Comparison of ENCODE assay signal across 9 cellular contexts in genomic region chr11:58629857-58630256, GRCh38. TPM values are rescaled to one million over a fixed set of nuclear protein-coding genes. Genes with fewer than 3 reads are reported as not detected.
DNase-seq lines count a peak whose midpoint lies in the region; ATAC-seq and TF ChIP-seq lines count a peak whose summit lies in the region.
"Had no signal": no experiment of that assay in that cellular context is flagged by ENCODE, and none has a peak within 500 bp of the region (broad histone marks: within the 10 kb centered on the region; RNA-seq: fewer than 3 reads in every experiment).

No MANE protein-coding gene starts in this region.

- 18 to 40% (median 34%) methylated on average over 2 of the region's 2 CpGs for WGBS in spleen, 5 donors
- no CpG with 5 or more reads among the region's 2 CpGs for WGBS in neuronal stem cell (ENCODE audit: extremely low coverage in 2 of 2, insufficient read length in 2 of 2, insufficient replicate concordance in 1 of 2), 2 donors

- no peak overlapping the region for H2AK5ac ChIP-seq in neuronal stem cell (ENCODE audit: low read depth, low read length)

- no peak overlapping the region for H2AFZ ChIP-seq in neuronal stem cell (ENCODE audit: low read length)

- peak; percentile 21 for DNase-seq in stimulated activated CD4-positive, alpha-beta T cell treated with anti-CD3 and anti-CD28 coated beads, Interleukin-4, amount 100 ng/mL, for 24 hours
- DNase-seq in stimulated activated CD4-positive, alpha-beta T cell treated with anti-CD3 and anti-CD28 coated beads, Interleukin-2, amount 100 ng/mL, for 24 hours = no peak
- DNase-seq in HuH-7 (ENCODE audit: low spot score) (peak; percentile 7), T-helper 17 cell (no peak), glomerular visceral epithelial cell (ENCODE audit: extremely low spot score) (peak; percentile 39), spleen (no peak), neuronal stem cell (ENCODE audit: low spot score) (no peak), retina (no peak)

- no peak overlapping the region for H3K4me3 Mint-ChIP-seq in T-helper 17 cell
- H3K4me3 Mint-ChIP-seq: effector memory CD8-positive, alpha-beta T cell had no signal

- H4K8ac ChIP-seq in neuronal stem cell (ENCODE audit: low read depth, low read length) = no peak overlapping the region

- H3K4me1 Mint-ChIP-seq in T-helper 17 cell = peaks cover 7% of the 10 kb centered on the region

- H3K18ac ChIP-seq in neuronal stem cell (ENCODE audit: low read length) = no peak overlapping the region

- H4K91ac ChIP-seq in neuronal stem cell (ENCODE audit: low read depth, low read length, poor library complexity) = no peak overlapping the region

- H2BK5ac ChIP-seq in neuronal stem cell (ENCODE audit: low read length) = no peak overlapping the region

- H3K4me1 ChIP-seq in spleen (peaks cover 0 to 11% (median 0%) of the 10 kb centered on the region in 6 donors), neuronal stem cell (ENCODE audit: control insufficient read depth in 2 of 2, insufficient read depth in 1 of 2, low read depth in 1 of 2, low read length in 2 of 2) (peaks cover 0 to 2% of the 10 kb centered on the region in 2 donors)

- no peaks in the 10 kb centered on the region for H3K27me3 Mint-ChIP-seq in T-helper 17 cell
- H3K27me3 Mint-ChIP-seq: effector memory CD8-positive, alpha-beta T cell had no signal

- no peak overlapping the region for H3K27ac ChIP-seq in spleen
- no peak overlapping the region for H3K27ac ChIP-seq in neuronal stem cell (replicated peaks; ENCODE audit: low read length)

- no peak overlapping the region for H3K23ac ChIP-seq in neuronal stem cell (ENCODE audit: low read depth, low read length, poor library complexity)

- H3K27me3 ChIP-seq in spleen (replicated peaks in 1 of 7) (no peaks in the 10 kb centered on the region), neuronal stem cell (ENCODE audit: control insufficient read depth in 3 of 3, insufficient read depth in 3 of 3, low read depth in 1 of 3, low read length in 3 of 3) (no peaks in the 10 kb centered on the region)

- H2BK15ac ChIP-seq in neuronal stem cell (ENCODE audit: low read length) = no peak overlapping the region

- peak in 7 of 11 experiments; percentile 25 to 49 (median 35) for TF ChIP-seq CTCF in spleen (IDR thresholded peaks at IDR 0.05 in 8 of 11, conservative IDR thresholded peaks at IDR 0.05 in 3 of 11)

- no peaks in the 10 kb centered on the region for H3K9me3 ChIP-seq in T-helper 17 cell (ENCODE audit: control insufficient read depth, low read length, poor library complexity, severe bottlenecking)
- no peaks in the 10 kb centered on the region for H3K9me3 ChIP-seq in spleen
- no peaks in the 10 kb centered on the region for H3K9me3 ChIP-seq in neuronal stem cell (replicated peaks in 1 of 2; ENCODE audit: control insufficient read depth in 2 of 2, insufficient read depth in 1 of 2, low read depth in 1 of 2, low read length in 2 of 2)

- no peak overlapping the region for H3K9ac ChIP-seq in neuronal stem cell (ENCODE audit: low read depth, low read length, poor library complexity)

- ATAC-seq in T-helper 17 cell = peak; percentile 48
- ATAC-seq: effector memory CD8-positive, alpha-beta T cell had no signal

- peaks cover 0 to 27% (median 8%) of the 10 kb centered on the region in 6 donors for H3K36me3 ChIP-seq in spleen
- H3K36me3 ChIP-seq in neuronal stem cell (replicated peaks in 1 of 2; ENCODE audit: control insufficient read depth in 2 of 2, insufficient read depth in 2 of 2, low read length in 2 of 2) = peaks cover 11 to 43% of the 10 kb centered on the region in 2 donors

- no peak overlapping the region for H2BK120ac ChIP-seq in neuronal stem cell (ENCODE audit: low read depth, low read length)

- no peak overlapping the region for H2BK12ac ChIP-seq in neuronal stem cell (ENCODE audit: low read length)

- no peak for TF ChIP-seq POLR2A in spleen (IDR thresholded peaks at IDR 0.05)

- H3K36me3 Mint-ChIP-seq in T-helper 17 cell (ENCODE audit: low read depth) = peaks cover 5% of the 10 kb centered on the region

- H3K4me2 ChIP-seq in neuronal stem cell (ENCODE audit: insufficient read depth, low read length, poor library complexity, severe bottlenecking) = no peak overlapping the region

- H3K4ac ChIP-seq in neuronal stem cell (ENCODE audit: low read length) = no peak overlapping the region

- intact Hi-C loops in spleen (cut with DNase I; ENCODE audit: low total_unique reads) = no loop called here

- H3K14ac ChIP-seq in neuronal stem cell (ENCODE audit: low read length) = no peak overlapping the region

- H3K4me3 ChIP-seq in spleen (no peak overlapping the region), neuronal stem cell (ENCODE audit: low read length in 2 of 2) (no peak overlapping the region)

- no peak overlapping the region for H3K27ac Mint-ChIP-seq in T-helper 17 cell
- H3K27ac Mint-ChIP-seq: effector memory CD8-positive, alpha-beta T cell had no signal

- H3K79me1 ChIP-seq in neuronal stem cell (ENCODE audit: low read depth, low read length) = no peaks in the 10 kb centered on the region

RNA-seq across cellular contexts. Expression of gene CNTF, which starts 7.4 kb away (rescaled TPM):
- 1 to 10 TPM; 3.8 to 4.3 TPM for total RNA-seq in T-helper 17 cell
- total RNA-seq in spleen = 1 to 10 TPM; 1.1 to 3.7 (median 2.0) TPM
- polyA plus RNA-seq in spleen = under 1 TPM; 0.09 to 0.32 (median 0.11) TPM
- 0.33 TPM for polyA plus RNA-seq in neuronal stem cell (2013, experiment 1 of 2)
- 0.15 TPM for polyA plus RNA-seq in neuronal stem cell (2013, experiment 2 of 2)

RNA-seq across cellular contexts. Expression of gene ZFP91, which starts 51.0 kb away (rescaled TPM):
- 10 to 100 TPM; 36.1 to 43.2 TPM for total RNA-seq in T-helper 17 cell
- total RNA-seq in spleen = 10 to 100 TPM; 42.9 to 53.4 (median 49.4) TPM
- polyA plus RNA-seq in spleen = 10 to 100 TPM; 10.1 to 17.5 (median 10.2) TPM
- 42.3 TPM for polyA plus RNA-seq in neuronal stem cell (2013, experiment 1 of 2)
- polyA plus RNA-seq in neuronal stem cell (2013, experiment 2 of 2) = 43.7 TPM

RNA-seq across cellular contexts. Expression of gene LPXN, which starts 54.2 kb away (rescaled TPM):
- 10 to 100 TPM; 92.8 to 99.8 TPM for total RNA-seq in T-helper 17 cell
- total RNA-seq in spleen = 10 to 100 TPM; 50.8 to 83.7 (median 65.9) TPM
- 10 to 100 TPM; 56.8 to 70.0 (median 62.3) TPM for polyA plus RNA-seq in spleen
- polyA plus RNA-seq in neuronal stem cell (2013, experiment 1 of 2) = 2.2 TPM
- 2.4 TPM for polyA plus RNA-seq in neuronal stem cell (2013, experiment 2 of 2)

Comparison
In these comparisons a context has a peak if more than half of its experiments do, and no peak if none do; other contexts are left out.
1. DNase-seq: peak in stimulated activated CD4-positive, alpha-beta T cell treated with anti-CD3 and anti-CD28 coated beads, Interleukin-4, amount 100 ng/mL, for 24 hours (single experiment), HuH-7 (single experiment) and glomerular visceral epithelial cell (single experiment); none in stimulated activated CD4-positive, alpha-beta T cell treated with anti-CD3 and anti-CD28 coated beads, Interleukin-2, amount 100 ng/mL, for 24 hours (0 of 2), T-helper 17 cell (0 of 3), spleen (single experiment), neuronal stem cell (single experiment) and retina (single experiment).